Comparison of ENCODE assay signal across 1 cellular context in the genomic region with DNA sequence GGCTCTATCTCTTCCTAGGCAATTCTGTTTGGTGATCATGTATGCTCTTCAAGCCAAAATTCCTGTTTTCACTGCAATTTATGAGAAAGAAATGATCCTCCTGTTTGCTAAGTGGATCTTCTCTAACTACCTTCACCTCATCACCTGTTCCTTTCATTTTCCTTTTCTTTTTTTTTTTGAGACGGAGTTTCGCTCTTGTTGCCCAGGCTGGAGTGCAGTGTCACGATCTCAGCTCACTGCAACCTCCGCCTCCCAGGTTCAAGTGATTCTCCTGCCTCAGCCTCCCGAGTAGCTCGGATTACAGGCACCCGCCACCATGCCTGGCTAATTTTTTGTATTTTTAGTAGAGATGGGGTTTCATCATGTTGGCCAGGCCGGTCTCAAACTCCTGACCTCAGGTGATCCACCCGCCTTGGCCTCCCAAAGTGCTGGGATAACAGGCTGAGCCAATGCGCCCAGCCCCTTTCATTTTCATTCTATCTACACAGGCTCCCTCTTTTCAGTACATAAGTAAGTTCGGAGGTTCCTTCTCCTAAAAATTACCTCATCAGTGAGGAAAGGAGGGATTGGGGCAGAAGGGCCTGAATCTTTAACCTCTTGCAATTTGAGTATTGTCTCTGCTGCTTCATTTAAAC.
TF ChIP-seq lines count a peak whose summit lies in the region.

No MANE protein-coding gene starts in this region.

TF ChIP-seq in HepG2, 621 proteins besides CTCF, POLR2A, EP300 and RAD21:
- TF ChIP-seq ZNF605 (CRISPR knock-in tag; IDR thresholded peaks at IDR 0.05) (0 out of 2 replicates have a peak, but pooled peaks have one; percentile 41), ZBTB38 (CRISPR knock-in tag; IDR thresholded peaks at IDR 0.05) (0 out of 2 replicates have a peak, but pooled peaks have one; percentile 45), ZNF770 (CRISPR knock-in tag; IDR thresholded peaks at IDR 0.05) (0 out of 2 replicates have a peak, but pooled peaks have one; percentile 19)
